In genomic region chr4:120329386-120329785, GRCh38 we compare ENCODE assay signal across 28 cellular contexts.
"Had no signal": no experiment of that assay in that cellular context is flagged by ENCODE, and none has a peak within 500 bp of the region (broad histone marks: within the 10 kb centered on the region; RNA-seq: fewer than 3 reads in every experiment).

No MANE protein-coding gene starts in this region.

- H3K4me3 ChIP-seq: colonic mucosa, coronary artery, dorsolateral prefrontal cortex, esophagus muscularis mucosa, esophagus squamous epithelium, gastrocnemius medialis, gastroesophageal sphincter, heart left ventricle, heart right ventricle, hepatocyte had no signal

- H3K27me3 ChIP-seq: colonic mucosa, dorsolateral prefrontal cortex, esophagus muscularis mucosa, esophagus squamous epithelium, foreskin keratinocyte, gastrocnemius medialis, gastroesophageal sphincter, heart left ventricle, heart right ventricle, hepatocyte had no signal

- H3K4me2 ChIP-seq: hepatocyte had no signal

- H2AFZ ChIP-seq: hepatocyte had no signal

- H3K79me2 ChIP-seq: hepatocyte had no signal

- H3K4me1 ChIP-seq: colonic mucosa, esophagus muscularis mucosa, esophagus squamous epithelium, foreskin keratinocyte, gastrocnemius medialis, gastroesophageal sphincter, heart left ventricle, heart right ventricle had no signal

- ATAC-seq: effector memory CD8-positive, alpha-beta T cell; esophagus mucosa; foreskin keratinocyte; gastrocnemius medialis; gastroesophageal sphincter; heart left ventricle; heart right ventricle had no signal

- H3K27ac ChIP-seq: colonic mucosa, coronary artery, dorsolateral prefrontal cortex, epithelial cell of prostate, esophagus muscularis mucosa, esophagus squamous epithelium, foreskin keratinocyte, gastrocnemius medialis, gastroesophageal sphincter, heart left ventricle, heart right ventricle, hepatocyte had no signal

- H3K36me3 ChIP-seq: colonic mucosa, esophagus muscularis mucosa, esophagus squamous epithelium, gastrocnemius medialis, gastroesophageal sphincter, heart left ventricle, heart right ventricle had no signal

- H3K9me3 ChIP-seq: colonic mucosa, esophagus muscularis mucosa, esophagus squamous epithelium, gastrocnemius medialis, gastroesophageal sphincter, heart left ventricle, heart right ventricle had no signal

- FAIRE-seq: endometrium, endothelial cell of umbilical vein, frontal cortex had no signal

- DNase-seq: colonic mucosa; cortex of kidney; dermis blood vessel endothelial cell; dorsolateral prefrontal cortex; effector CD4-positive, alpha-beta T cell; effector CD8-positive, alpha-beta T cell; effector memory CD4-positive, alpha-beta T cell; effector memory CD8-positive, alpha-beta T cell; endodermal cell; erythroblast; esophagus squamous epithelium; foreskin fibroblast; foreskin keratinocyte; foreskin melanocyte; gastrocnemius medialis; glutamatergic neuron; head of caudate nucleus; heart left ventricle; heart right ventricle had no signal
